Comparison of ENCODE assay signal across 8 cellular contexts in genomic region chr5:132753135-132753987, GRCh38. TPM values are rescaled to one million over a fixed set of nuclear protein-coding genes. Genes with fewer than 3 reads are reported as not detected.
DNase-seq lines count a peak whose midpoint lies in the region; ATAC-seq and TF ChIP-seq lines count a peak whose summit lies in the region.

No MANE protein-coding gene starts in this region.

- H3K4me3 Mint-ChIP-seq in activated naive CD4-positive, alpha-beta T cell treated with anti-CD3 and anti-CD28 coated beads, Interleukin-2, amount 50 U/mL, for 24 hours: no peak overlapping the region
- H3K4me3 Mint-ChIP-seq in stimulated activated memory B cell treated with anti-CD40 and anti-IgM and Interleukin-4, amounts not matched to agents 10 μg/mL and 1 μg/mL and 100 μg/mL, for 72 hours: no peak overlapping the region

- intact Hi-C loops in left ventricle myocardium superior (cut with micrococcal nuclease): no loop called here

- no peak for DNase-seq in activated naive CD4-positive, alpha-beta T cell (lab: John Stamatoyannopoulos, UW)
- DNase-seq in left ventricle myocardium superior (no peak), cortex of kidney (lab: John Stamatoyannopoulos, UW) (no peak)

- H3K27me3 Mint-ChIP-seq in activated naive CD4-positive, alpha-beta T cell treated with anti-CD3 and anti-CD28 coated beads, Interleukin-2, amount 50 U/mL, for 24 hours: no peaks in the 10 kb centered on the region
- H3K27me3 Mint-ChIP-seq in stimulated activated memory B cell treated with anti-CD40 and anti-IgM and Interleukin-4, amounts not matched to agents 10 μg/mL and 1 μg/mL and 100 μg/mL, for 72 hours: no peaks in the 10 kb centered on the region

- H3K4me1 Mint-ChIP-seq in activated naive CD4-positive, alpha-beta T cell treated with anti-CD3 and anti-CD28 coated beads, Interleukin-2, amount 50 U/mL, for 24 hours: peaks cover 30% of the 10 kb centered on the region
- H3K4me1 Mint-ChIP-seq in stimulated activated memory B cell treated with anti-CD40 and anti-IgM and Interleukin-4, amounts not matched to agents 10 μg/mL and 1 μg/mL and 100 μg/mL, for 72 hours: peaks cover 22% of the 10 kb centered on the region

- ATAC-seq in SK-N-SH treated with all-trans-retinoic acid at 6 μM for 48 hours: peak; percentile 91
- peak; percentile 34 for ATAC-seq in left ventricle myocardium superior
- no peak for ATAC-seq in HG02852 (IDR thresholded peaks at IDR 0.05; ENCODE audit: unreplicated experiment)
- ATAC-seq in stimulated activated memory B cell treated with anti-CD40 and anti-IgM and Interleukin-4, amounts not matched to agents 10 μg/mL and 1 μg/mL and 100 μg/mL, for 72 hours: no peak

- no peaks in the 10 kb centered on the region for H3K9me3 Mint-ChIP-seq in activated naive CD4-positive, alpha-beta T cell treated with anti-CD3 and anti-CD28 coated beads, Interleukin-2, amount 50 U/mL, for 24 hours
- no peaks in the 10 kb centered on the region for H3K9me3 Mint-ChIP-seq in stimulated activated memory B cell treated with anti-CD40 and anti-IgM and Interleukin-4, amounts not matched to agents 10 μg/mL and 1 μg/mL and 100 μg/mL, for 72 hours

- H3K36me3 Mint-ChIP-seq in activated naive CD4-positive, alpha-beta T cell treated with anti-CD3 and anti-CD28 coated beads, Interleukin-2, amount 50 U/mL, for 24 hours: peaks cover 12% of the 10 kb centered on the region
- H3K36me3 Mint-ChIP-seq in stimulated activated memory B cell treated with anti-CD40 and anti-IgM and Interleukin-4, amounts not matched to agents 10 μg/mL and 1 μg/mL and 100 μg/mL, for 72 hours: no peaks in the 10 kb centered on the region

- peak overlapping the region; percentile 17 for H3K27ac Mint-ChIP-seq in activated naive CD4-positive, alpha-beta T cell treated with anti-CD3 and anti-CD28 coated beads, Interleukin-2, amount 50 U/mL, for 24 hours
- no peak overlapping the region for H3K27ac Mint-ChIP-seq in stimulated activated memory B cell treated with anti-CD40 and anti-IgM and Interleukin-4, amounts not matched to agents 10 μg/mL and 1 μg/mL and 100 μg/mL, for 72 hours

- peak overlapping the region; percentile 93 for H3K27ac ChIP-seq in temporal lobe (ENCODE audit: low read depth, low read length)

TF ChIP-seq in SK-N-SH treated with all-trans-retinoic acid at 6 μM for 48 hours, 23 proteins besides CTCF, POLR2A, EP300 and RAD21:
- no peak for TF ChIP-seq CSDC2 (CRISPR knock-in tag; IDR thresholded peaks at IDR 0.05)
- TF ChIP-seq ZNF8 (CRISPR knock-in tag; IDR thresholded peaks at IDR 0.05): no peak
- TF ChIP-seq, protein P1, sequence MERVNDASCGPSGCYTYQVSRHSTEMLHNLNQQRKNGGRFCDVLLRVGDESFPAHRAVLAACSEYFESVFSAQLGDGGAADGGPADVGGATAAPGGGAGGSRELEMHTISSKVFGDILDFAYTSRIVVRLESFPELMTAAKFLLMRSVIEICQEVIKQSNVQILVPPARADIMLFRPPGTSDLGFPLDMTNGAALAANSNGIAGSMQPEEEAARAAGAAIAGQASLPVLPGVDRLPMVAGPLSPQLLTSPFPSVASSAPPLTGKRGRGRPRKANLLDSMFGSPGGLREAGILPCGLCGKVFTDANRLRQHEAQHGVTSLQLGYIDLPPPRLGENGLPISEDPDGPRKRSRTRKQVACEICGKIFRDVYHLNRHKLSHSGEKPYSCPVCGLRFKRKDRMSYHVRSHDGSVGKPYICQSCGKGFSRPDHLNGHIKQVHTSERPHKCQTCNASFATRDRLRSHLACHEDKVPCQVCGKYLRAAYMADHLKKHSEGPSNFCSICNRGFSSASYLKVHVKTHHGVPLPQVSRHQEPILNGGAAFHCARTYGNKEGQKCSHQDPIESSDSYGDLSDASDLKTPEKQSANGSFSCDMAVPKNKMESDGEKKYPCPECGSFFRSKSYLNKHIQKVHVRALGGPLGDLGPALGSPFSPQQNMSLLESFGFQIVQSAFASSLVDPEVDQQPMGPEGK (CRISPR knock-in tag; IDR thresholded peaks at IDR 0.05; ENCODE audit: borderline replicate concordance): no peak
- TF ChIP-seq ZNF70 (CRISPR knock-in tag; IDR thresholded peaks at IDR 0.05): no peak
- no peak for TF ChIP-seq ESRRG (CRISPR knock-in tag; IDR thresholded peaks at IDR 0.05)
- TF ChIP-seq ZFP3 (CRISPR knock-in tag; IDR thresholded peaks at IDR 0.05): no peak
- TF ChIP-seq GLIS3 (CRISPR knock-in tag; IDR thresholded peaks at IDR 0.05): no peak
- no peak for TF ChIP-seq PPARA (CRISPR knock-in tag; IDR thresholded peaks at IDR 0.05; ENCODE audit: borderline replicate concordance)
- no peak for TF ChIP-seq CSRNP3 (CRISPR knock-in tag; IDR thresholded peaks at IDR 0.05)
- TF ChIP-seq OSR1 (CRISPR knock-in tag; IDR thresholded peaks at IDR 0.05): no peak
- TF ChIP-seq ARNTL (CRISPR knock-in tag; IDR thresholded peaks at IDR 0.05; ENCODE audit: borderline replicate concordance, low read depth): no peak
- no peak for TF ChIP-seq POU6F1 (CRISPR knock-in tag; IDR thresholded peaks at IDR 0.05; ENCODE audit: borderline replicate concordance, low read depth)
- no peak for TF ChIP-seq ZNF565 (CRISPR knock-in tag; conservative IDR thresholded peaks at IDR 0.05; ENCODE audit: low read depth)
- no peak for TF ChIP-seq TCF4 (CRISPR knock-in tag; IDR thresholded peaks at IDR 0.05; ENCODE audit: borderline replicate concordance)
- no peak for TF ChIP-seq ISL1 (CRISPR knock-in tag; IDR thresholded peaks at IDR 0.05)
- TF ChIP-seq TSHZ2 (CRISPR knock-in tag; IDR thresholded peaks at IDR 0.05): no peak
- no peak for TF ChIP-seq ZFP30 (CRISPR knock-in tag; IDR thresholded peaks at IDR 0.05)
- no peak for TF ChIP-seq ZC3H10 (CRISPR knock-in tag; IDR thresholded peaks at IDR 0.05)
- no peak for TF ChIP-seq BACH2 (CRISPR knock-in tag; IDR thresholded peaks at IDR 0.05; ENCODE audit: borderline replicate concordance)

RNA-seq across cellular contexts. Expression of gene CCNI2, which starts 6.1 kb away (rescaled TPM):
- total RNA-seq in left ventricle myocardium superior (0.10 TPM), temporal lobe (under 0.01 TPM)

RNA-seq across cellular contexts. Expression of gene KIF3A, which starts 16.0 kb away (rescaled TPM):
- total RNA-seq in left ventricle myocardium superior: 12.4 TPM
- total RNA-seq in temporal lobe: 75.0 TPM

RNA-seq across cellular contexts. Expression of gene SEPTIN8, which starts 23.7 kb away (rescaled TPM):
- total RNA-seq in left ventricle myocardium superior (30.4 TPM), temporal lobe (27.3 TPM)

RNA-seq across cellular contexts. Expression of gene SOWAHA, which starts 59.7 kb away (rescaled TPM):
- total RNA-seq in left ventricle myocardium superior (0.17 TPM), temporal lobe (4.7 TPM)

Comparison
In these comparisons a context has a peak if more than half of its experiments do, and no peak if none do; other contexts are left out.
1. ATAC-seq: peak in SK-N-SH treated with all-trans-retinoic acid at 6 μM for 48 hours (single experiment) and left ventricle myocardium superior (single experiment); none in HG02852 (single experiment) and stimulated activated memory B cell treated with anti-CD40 and anti-IgM and Interleukin-4, amounts not matched to agents 10 μg/mL and 1 μg/mL and 100 μg/mL, for 72 hours (single experiment).